Comparison of ENCODE assay signal across 8 cellular contexts in the genomic region with DNA sequence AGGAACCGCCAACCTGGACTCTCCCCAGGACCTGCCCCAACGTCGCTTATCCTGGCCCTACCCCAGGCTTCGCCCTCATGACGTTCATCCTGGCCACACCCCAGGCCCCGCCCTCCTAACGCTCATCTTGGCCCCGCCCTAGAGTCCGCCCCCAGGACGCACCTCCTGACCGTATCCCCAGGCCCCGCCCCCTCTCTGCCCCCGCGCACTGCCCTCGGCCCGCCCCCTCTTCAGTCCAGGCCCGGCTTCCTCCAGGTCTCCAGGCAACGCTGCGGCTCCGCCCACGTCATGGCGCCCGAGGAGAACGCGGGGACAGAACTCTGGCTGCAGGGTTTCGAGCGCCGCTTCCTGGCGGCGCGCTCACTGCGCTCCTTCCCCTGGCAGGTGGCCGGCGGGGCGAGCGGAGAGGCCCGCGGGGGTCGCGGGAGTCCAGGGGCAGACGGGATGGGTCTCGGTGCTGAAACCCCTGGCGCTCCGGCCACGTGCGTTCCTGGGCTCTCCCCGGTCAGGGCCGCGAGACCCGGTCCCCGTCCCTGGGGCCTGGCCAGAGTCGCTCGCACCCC. TPM values are rescaled to one million over a fixed set of nuclear protein-coding genes. Genes with fewer than 3 reads are reported as not detected.
DNase-seq lines count a peak whose midpoint lies in the region; ATAC-seq and TF ChIP-seq lines count a peak whose summit lies in the region.
"Not testable (repeated sequence)": the region's sequence is repeated elsewhere in the genome, so short reads cannot be mapped to it uniquely, and the experiment has no call there.

No MANE protein-coding gene starts in this region.

- intact Hi-C loops in transverse colon (cut with DNase I; ENCODE audit: low total_unique reads), result not testable (repeated sequence)

- DNase-seq in GM06990 (ENCODE audit: extremely low read depth, insufficient read length) (peak; percentile 87), NCI-H69 (lab: John Stamatoyannopoulos, UW) (peak; percentile 63), cerebellar cortex (ENCODE audit: low spot score) (peak; percentile 98), retina (peak; percentile 98), transverse colon (peak; percentile 99)
- peak; percentile 94 to 97 for DNase-seq in activated CD4-positive, alpha-beta T cell treated with anti-CD3 and anti-CD28 coated beads, Interleukin-2, amount 50 U/mL, for 24 hours (ENCODE audit: low read depth in 1 of 2, low spot score in 1 of 2)

- peak overlapping the region; percentile 56; the same call in 1 of the 2 replicates for H3K9ac ChIP-seq in iPS-20b (ENCODE audit: low read depth, low read length)

- H3K4me1 ChIP-seq in iPS-20b (ENCODE audit: insufficient read depth, low read length), result not testable (repeated sequence)
- peaks cover 0 to 10% (median 3%) of the 10 kb centered on the region in 4 donors for H3K4me1 ChIP-seq in transverse colon

- not testable (repeated sequence) for H3K9me3 ChIP-seq in iPS-20b (ENCODE audit: insufficient read depth, low read depth, low read length); transverse colon

- peak; percentile 69 for TF ChIP-seq POLR2A in transverse colon (IDR thresholded peaks at IDR 0.05)

- H3K27me3 ChIP-seq in GM06990 (replicated peaks; ENCODE audit: control insufficient read depth, insufficient read depth, low read length); iPS-20b (ENCODE audit: insufficient read depth, low read length); transverse colon: not testable (repeated sequence)

- not testable (repeated sequence) for H3K27ac ChIP-seq in iPS-20b (ENCODE audit: low read length)
- peak overlapping the region; percentile 86 to 96 (median 92) for H3K27ac ChIP-seq in transverse colon

- peak; percentile 79 for ATAC-seq in HG03442 (IDR thresholded peaks at IDR 0.05; ENCODE audit: unreplicated experiment)

- H3K36me3 ChIP-seq in GM06990 (ENCODE audit: control insufficient read depth, insufficient read depth, low read length); iPS-20b (ENCODE audit: insufficient read depth, low read depth, low read length); transverse colon: not testable (repeated sequence)

- peak; percentile 9 for TF ChIP-seq CTCF in GM06990 (IDR thresholded peaks at IDR 0.05; ENCODE audit: insufficient read depth, low read length, poor library complexity, severe bottlenecking)
- TF ChIP-seq CTCF in transverse colon (IDR thresholded peaks at IDR 0.05), result not testable (repeated sequence)

- H3K4me3 ChIP-seq in GM06990 (replicated peaks; ENCODE audit: low read depth, low read length) (peak overlapping the region; percentile 56), iPS-20b (ENCODE audit: low read length) (peak overlapping the region; percentile 69; the same call in 1 of the 2 replicates), transverse colon (peak overlapping the region; percentile 69 to 91 (median 82))

- WGBS in transverse colon (ENCODE audit: low coverage in 1 of 2), 2 donors, result 1% methylated on average over 15 of the region's 53 CpGs; no CpG with 5 or more reads in 1 of the 2 donors

- TF ChIP-seq EP300 in transverse colon (IDR thresholded peaks at IDR 0.05; ENCODE audit: low read depth), result peak; percentile 42

- in situ Hi-C loops in transverse colon (cut with MboI; ENCODE audit: low pct_ligation_motif_present in 1 of 4, low pct_unique_long_range_greater_than_20kb in 1 of 4, low sequenced_read_pairs in 3 of 4), result not testable (repeated sequence)

RNA-seq across cellular contexts. Expression of a gene that starts 17.1 kb away (rescaled TPM):
- total RNA-seq in transverse colon, result not detected

RNA-seq across cellular contexts. Expression of a gene that starts 57.4 kb away (rescaled TPM):
- total RNA-seq in transverse colon, result not detected
